1 cellular context compared by ENCODE assay signal in the genomic region with DNA sequence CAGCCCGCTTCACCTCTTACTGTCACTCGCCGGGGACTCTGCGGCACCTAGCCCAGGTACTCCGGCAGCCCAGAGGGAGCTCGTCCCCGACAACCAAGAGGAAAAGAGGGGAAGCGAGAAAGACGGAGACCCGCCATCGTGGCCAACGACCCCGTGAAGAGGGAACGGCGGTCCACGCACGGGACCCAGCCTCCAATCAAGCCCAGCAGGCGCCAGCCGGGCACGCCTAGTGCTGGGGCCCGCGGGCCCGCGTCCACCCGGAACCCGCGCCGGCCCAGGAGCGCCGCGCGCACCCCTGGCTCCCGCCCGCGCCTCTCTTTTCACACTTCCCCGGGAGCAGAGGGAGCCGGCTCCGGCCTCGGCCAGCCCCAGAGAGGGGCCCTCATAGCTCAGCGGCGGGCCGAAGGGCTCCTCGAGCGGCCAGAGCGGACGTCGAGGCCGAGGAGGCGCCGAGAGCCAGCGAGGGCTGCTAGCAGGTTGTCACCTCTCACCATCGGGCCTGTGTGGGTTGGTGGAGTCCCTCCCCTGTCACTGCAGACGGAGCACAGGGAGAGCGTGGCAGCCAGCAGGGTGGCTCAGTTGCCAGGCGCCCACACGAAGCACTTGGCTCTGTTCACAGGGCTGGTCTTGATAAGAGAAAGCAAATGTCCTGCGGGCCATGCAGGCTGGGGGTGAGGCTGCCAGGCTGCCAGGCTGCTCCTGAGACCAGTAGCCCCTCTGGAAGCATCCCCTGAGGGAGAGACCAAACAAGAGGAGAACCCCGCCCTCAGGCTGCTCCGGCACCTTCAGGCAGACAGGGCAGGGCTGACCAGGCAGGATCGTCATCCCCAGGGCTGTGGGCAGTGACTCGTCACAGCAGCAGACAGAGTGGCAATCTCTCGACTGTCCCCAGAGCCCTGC.
TF ChIP-seq lines count a peak whose summit lies in the region.

No MANE protein-coding gene starts in this region.

TF ChIP-seq in endothelial cell of umbilical vein, 7 proteins besides CTCF, POLR2A, EP300 and RAD21:
- TF ChIP-seq JUN (IDR thresholded peaks at IDR 0.05; ENCODE audit: borderline replicate concordance, insufficient read depth, insufficient read length, low read depth), result no peak
